11 cellular contexts compared by ENCODE assay signal in the genomic region with DNA sequence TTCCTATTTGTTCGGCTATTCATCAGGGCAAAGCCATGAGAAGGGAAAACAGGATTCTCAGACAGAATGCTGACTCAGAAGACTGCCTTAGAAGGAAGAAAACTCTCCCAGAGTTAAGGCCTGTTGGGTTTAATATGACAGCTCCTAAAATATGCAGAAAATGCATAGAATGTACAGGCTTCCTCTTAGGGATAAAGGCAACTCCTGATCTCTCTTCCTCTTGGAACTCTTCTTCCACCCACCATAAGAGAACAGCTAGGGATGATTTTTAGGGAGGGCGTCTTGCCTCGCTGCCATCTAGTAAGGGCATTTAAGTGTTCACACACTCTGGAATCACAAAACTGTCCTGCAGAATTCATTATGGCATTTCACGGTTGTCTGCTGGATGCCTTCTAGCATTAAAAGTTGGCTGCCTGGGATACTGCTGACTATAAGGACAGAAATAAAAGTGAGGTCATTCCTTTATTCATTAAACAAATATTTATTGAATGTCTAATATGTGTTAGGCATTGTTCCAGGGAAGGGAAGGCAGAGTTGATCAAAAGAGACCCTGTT.
DNase-seq lines count a peak whose midpoint lies in the region; ATAC-seq and TF ChIP-seq lines count a peak whose summit lies in the region.
"Had no signal": no experiment of that assay in that cellular context is flagged by ENCODE, and none has a peak within 500 bp of the region (broad histone marks: within the 10 kb centered on the region; RNA-seq: fewer than 3 reads in every experiment).

No MANE protein-coding gene starts in this region.

- H3K9ac ChIP-seq in muscle layer of colon (ENCODE audit: low read length), result no peak overlapping the region

- peak; percentile 43 for DNase-seq in AG08396 (ENCODE audit: low spot score)
- DNase-seq in NCI-H460 (ENCODE audit: extremely low read depth, low read depth), result peak; percentile 26
- peak; percentile 92 for DNase-seq in epithelial cell of proximal tubule (ENCODE audit: low read depth)
- no peak for DNase-seq in T1000 (lab: John Stamatoyannopoulos, UW)
- DNase-seq in KG1 (lab: John Stamatoyannopoulos, UW), result no peak
- no peak for DNase-seq in T-helper 2 cell
- DNase-seq: activated CD4-positive, alpha-beta T cell treated with anti-CD3 and anti-CD28 coated beads for 4 hours; DMS79; NCI-H1694 had no signal

- H3K27ac ChIP-seq in muscle layer of colon (ENCODE audit: low read depth, low read length), result peak overlapping the region; percentile 65

- no peaks in the 10 kb centered on the region for H3K27me3 ChIP-seq in muscle layer of colon (ENCODE audit: control insufficient read depth in 1 of 2, insufficient read depth in 2 of 2, low read length in 2 of 2)

- peaks cover 25% of the 10 kb centered on the region for H3K36me3 ChIP-seq in muscle layer of colon (ENCODE audit: insufficient read depth, low read length)

- no peak for TF ChIP-seq CTCF in epithelial cell of proximal tubule (conservative IDR thresholded peaks at IDR 0.05; ENCODE audit: low read depth, low read length)

- H3K4me3 ChIP-seq in epithelial cell of proximal tubule (ENCODE audit: low read depth, low read length) (no peak overlapping the region), muscle layer of colon (ENCODE audit: low read depth in 1 of 2, low read length in 2 of 2) (no peak overlapping the region)

- peaks cover 33% of the 10 kb centered on the region for H3K4me1 ChIP-seq in muscle layer of colon (ENCODE audit: insufficient read depth, low read length)

- ATAC-seq in GM18511 (IDR thresholded peaks at IDR 0.05; ENCODE audit: unreplicated experiment), result no peak

- H3K9me3 ChIP-seq in muscle layer of colon (ENCODE audit: low read length), result no peaks in the 10 kb centered on the region

Comparison
In these comparisons a context has a peak if more than half of its experiments do, and no peak if none do; other contexts are left out.
1. DNase-seq: peak in AG08396 (single experiment), NCI-H460 (single experiment) and epithelial cell of proximal tubule (single experiment); none in T1000 (single experiment), KG1 (single experiment) and T-helper 2 cell (0 of 5).